13 cellular contexts compared by ENCODE assay signal in the genomic region with DNA sequence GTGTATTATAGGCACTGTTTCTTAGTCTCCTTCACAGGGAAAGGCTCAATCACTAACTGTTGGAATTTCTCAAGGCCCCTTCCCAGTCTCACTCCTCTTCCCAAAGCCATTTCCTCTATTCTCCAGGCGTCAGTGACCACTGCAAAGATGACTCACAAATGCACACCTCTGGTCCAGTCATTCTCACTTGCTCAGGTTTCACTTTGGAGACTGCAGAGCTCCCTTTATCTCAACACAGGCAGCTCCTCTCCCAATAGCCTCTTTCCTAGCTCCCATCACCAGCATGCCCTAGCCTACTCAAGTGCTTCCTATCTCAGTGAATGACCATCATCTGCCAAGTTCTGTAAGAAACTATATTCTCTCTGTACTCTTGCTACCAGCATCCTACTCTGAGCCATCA.
"Had no signal": no experiment of that assay in that cellular context is flagged by ENCODE, and none has a peak within 500 bp of the region (broad histone marks: within the 10 kb centered on the region; RNA-seq: fewer than 3 reads in every experiment).

No MANE protein-coding gene starts in this region.

- H3K27ac ChIP-seq: ascending aorta, coronary artery, lower lobe of right lung, pancreas, thyroid gland had no signal

- DNase-seq: activated naive CD4-positive, alpha-beta T cell treated with Interleukin-2 at 50 U/mL for 16 hours; central memory CD4-positive, alpha-beta T cell; effector CD4-positive, alpha-beta T cell; left colon; lower lobe of right lung; midbrain; pancreas; stimulated activated CD4-positive, alpha-beta T cell treated with anti-CD3 and anti-CD28 coated beads, Interleukin-2, amount 100 ng/mL, for 24 hours; SW 1271; thyroid gland had no signal

- H3K4me3 Mint-ChIP-seq: T-helper 2 cell treated with Interferon-gamma antibody and Interleukin-4, amounts not matched to agents 5 μg/mL and 100 μg/mL, for 36 hours had no signal

- H3K9me3 Mint-ChIP-seq: T-helper 2 cell treated with Interferon-gamma antibody and Interleukin-4, amounts not matched to agents 5 μg/mL and 100 μg/mL, for 36 hours had no signal

- ATAC-seq: left colon, lower lobe of right lung, pancreas had no signal
